ENCODE assay signal across 1 cellular context in the genomic region with DNA sequence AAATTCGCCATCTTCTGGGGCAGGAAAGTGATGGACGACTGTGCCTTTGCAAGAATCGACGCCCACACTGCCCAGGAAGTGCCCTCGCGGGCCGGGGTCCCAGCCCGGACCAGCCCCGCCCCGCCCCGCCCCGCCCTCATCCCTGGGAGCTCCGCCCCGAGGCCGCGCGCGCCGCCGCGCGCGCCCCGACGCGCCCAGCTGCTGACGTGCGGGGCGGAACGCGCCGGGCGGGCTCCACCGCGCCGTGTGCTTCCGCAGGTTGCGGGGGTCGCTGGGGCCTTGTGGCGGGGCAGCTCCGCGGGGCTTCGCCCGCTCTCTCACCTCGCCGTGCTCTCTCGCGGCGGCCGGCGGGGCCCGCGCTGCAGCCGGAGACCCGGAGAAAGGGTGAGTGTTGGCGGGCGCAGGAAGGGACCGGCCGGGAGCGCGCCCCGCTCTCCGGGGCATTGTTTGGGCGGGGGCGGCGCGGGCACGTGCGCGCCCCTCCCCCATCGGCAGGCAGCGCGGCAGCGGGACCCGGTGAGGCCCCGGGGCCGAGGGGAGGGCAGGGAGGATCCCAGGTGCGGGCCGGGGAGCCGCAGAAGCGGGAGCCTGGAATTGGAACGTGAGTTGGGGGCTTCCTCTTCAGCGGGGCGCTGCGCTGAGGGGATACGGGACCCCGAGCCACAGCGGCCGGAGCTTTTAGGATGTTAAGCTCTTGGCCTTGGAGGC.
A peak's percentile ranks its signal among the peaks of the same experiment; 100 is the strongest.
TF ChIP-seq lines count a peak whose summit lies in the region.

A gene (plus strand): TSS at position 188 of the 708 bp plus-strand sequence. CDS start 17,366 bp downstream, outside the sequence.

TF ChIP-seq in K562, 482 proteins besides CTCF, POLR2A, EP300 and RAD21 (continued from another document and continues in another):
- TF ChIP-seq, protein P1, sequence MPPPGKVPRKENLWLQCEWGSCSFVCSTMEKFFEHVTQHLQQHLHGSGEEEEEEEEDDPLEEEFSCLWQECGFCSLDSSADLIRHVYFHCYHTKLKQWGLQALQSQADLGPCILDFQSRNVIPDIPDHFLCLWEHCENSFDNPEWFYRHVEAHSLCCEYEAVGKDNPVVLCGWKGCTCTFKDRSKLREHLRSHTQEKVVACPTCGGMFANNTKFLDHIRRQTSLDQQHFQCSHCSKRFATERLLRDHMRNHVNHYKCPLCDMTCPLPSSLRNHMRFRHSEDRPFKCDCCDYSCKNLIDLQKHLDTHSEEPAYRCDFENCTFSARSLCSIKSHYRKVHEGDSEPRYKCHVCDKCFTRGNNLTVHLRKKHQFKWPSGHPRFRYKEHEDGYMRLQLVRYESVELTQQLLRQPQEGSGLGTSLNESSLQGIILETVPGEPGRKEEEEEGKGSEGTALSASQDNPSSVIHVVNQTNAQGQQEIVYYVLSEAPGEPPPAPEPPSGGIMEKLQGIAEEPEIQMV (tag; conservative IDR thresholded peaks at IDR 0.05; ENCODE audit: low read depth), result no peak
- TF ChIP-seq PHB2 (IDR thresholded peaks at IDR 0.05; ENCODE audit: low read depth), result no peak
- TF ChIP-seq ZFX (CRISPR knock-in tag; IDR thresholded peaks at IDR 0.05), result peak; percentile 67
- TF ChIP-seq TCF3 (CRISPR knock-in tag; IDR thresholded peaks at IDR 0.05), result no peak
- no peak for TF ChIP-seq SAFB2 (IDR thresholded peaks at IDR 0.05; ENCODE audit: borderline replicate concordance, low read depth, low read length, severe bottlenecking)
- TF ChIP-seq, protein P2, sequence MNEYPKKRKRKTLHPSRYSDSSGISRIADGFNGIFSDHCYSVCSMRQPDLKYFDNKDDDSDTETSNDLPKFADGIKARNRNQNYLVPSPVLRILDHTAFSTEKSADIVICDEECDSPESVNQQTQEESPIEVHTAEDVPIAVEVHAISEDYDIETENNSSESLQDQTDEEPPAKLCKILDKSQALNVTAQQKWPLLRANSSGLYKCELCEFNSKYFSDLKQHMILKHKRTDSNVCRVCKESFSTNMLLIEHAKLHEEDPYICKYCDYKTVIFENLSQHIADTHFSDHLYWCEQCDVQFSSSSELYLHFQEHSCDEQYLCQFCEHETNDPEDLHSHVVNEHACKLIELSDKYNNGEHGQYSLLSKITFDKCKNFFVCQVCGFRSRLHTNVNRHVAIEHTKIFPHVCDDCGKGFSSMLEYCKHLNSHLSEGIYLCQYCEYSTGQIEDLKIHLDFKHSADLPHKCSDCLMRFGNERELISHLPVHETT (CRISPR knock-in tag; conservative IDR thresholded peaks at IDR 0.05 in 1 of 2, IDR thresholded peaks at IDR 0.05 in 1 of 2), result peak in 1 of 2 experiments; percentile 72; a peak in 1 of 4 replicates
- no peak for TF ChIP-seq GABPA (tag; conservative IDR thresholded peaks at IDR 0.05; ENCODE audit: low read depth)
- TF ChIP-seq ZNF212 (CRISPR knock-in tag; IDR thresholded peaks at IDR 0.05), result no peak
- no peak for TF ChIP-seq ELF2 (CRISPR knock-in tag; IDR thresholded peaks at IDR 0.05)
- peak; percentile 76; the same call in 1 of the 2 replicates for TF ChIP-seq TGIF2 (CRISPR knock-in tag; IDR thresholded peaks at IDR 0.05)
- no peak for TF ChIP-seq WHSC1 (IDR thresholded peaks at IDR 0.05; ENCODE audit: low read length)
- no peak for TF ChIP-seq ZNF239 (CRISPR knock-in tag; IDR thresholded peaks at IDR 0.05)
- TF ChIP-seq NFIX (CRISPR knock-in tag; IDR thresholded peaks at IDR 0.05; ENCODE audit: low read depth), result no peak
- TF ChIP-seq TAF7 (tag; IDR thresholded peaks at IDR 0.05), result no peak
- TF ChIP-seq ZNF589 (CRISPR knock-in tag; IDR thresholded peaks at IDR 0.05; ENCODE audit: low read depth), result peak; percentile 74
- no peak for TF ChIP-seq RFX7 (CRISPR knock-in tag; IDR thresholded peaks at IDR 0.05)
- TF ChIP-seq CHD1 (IDR thresholded peaks at IDR 0.05; ENCODE audit: low read length), result no peak
- no peak for TF ChIP-seq ZNF445 (CRISPR knock-in tag; IDR thresholded peaks at IDR 0.05; ENCODE audit: low read depth)
- no peak for TF ChIP-seq RNF2 (IDR thresholded peaks at IDR 0.05)
- TF ChIP-seq SUPT5H (IDR thresholded peaks at IDR 0.05), result peak; percentile 58
- TF ChIP-seq ZNF24 (IDR thresholded peaks at IDR 0.05), result no peak
- TF ChIP-seq ZNF668 (CRISPR knock-in tag; IDR thresholded peaks at IDR 0.05), result 0 out of 2 replicates have a peak, but pooled peaks have one; percentile 14
- TF ChIP-seq ZNF57 (CRISPR knock-in tag; IDR thresholded peaks at IDR 0.05), result no peak
- TF ChIP-seq, protein P3, sequence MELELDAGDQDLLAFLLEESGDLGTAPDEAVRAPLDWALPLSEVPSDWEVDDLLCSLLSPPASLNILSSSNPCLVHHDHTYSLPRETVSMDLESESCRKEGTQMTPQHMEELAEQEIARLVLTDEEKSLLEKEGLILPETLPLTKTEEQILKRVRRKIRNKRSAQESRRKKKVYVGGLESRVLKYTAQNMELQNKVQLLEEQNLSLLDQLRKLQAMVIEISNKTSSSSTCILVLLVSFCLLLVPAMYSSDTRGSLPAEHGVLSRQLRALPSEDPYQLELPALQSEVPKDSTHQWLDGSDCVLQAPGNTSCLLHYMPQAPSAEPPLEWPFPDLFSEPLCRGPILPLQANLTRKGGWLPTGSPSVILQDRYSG (tag; conservative IDR thresholded peaks at IDR 0.05; ENCODE audit: low read depth), result no peak
- TF ChIP-seq SMARCA5 (IDR thresholded peaks at IDR 0.05), result no peak
- TF ChIP-seq CBFB (CRISPR knock-in tag; IDR thresholded peaks at IDR 0.05), result no peak
- TF ChIP-seq CBX2 (IDR thresholded peaks at IDR 0.05; ENCODE audit: insufficient read depth, low read length, poor library complexity, severe bottlenecking), result no peak
- TF ChIP-seq, protein P4, sequence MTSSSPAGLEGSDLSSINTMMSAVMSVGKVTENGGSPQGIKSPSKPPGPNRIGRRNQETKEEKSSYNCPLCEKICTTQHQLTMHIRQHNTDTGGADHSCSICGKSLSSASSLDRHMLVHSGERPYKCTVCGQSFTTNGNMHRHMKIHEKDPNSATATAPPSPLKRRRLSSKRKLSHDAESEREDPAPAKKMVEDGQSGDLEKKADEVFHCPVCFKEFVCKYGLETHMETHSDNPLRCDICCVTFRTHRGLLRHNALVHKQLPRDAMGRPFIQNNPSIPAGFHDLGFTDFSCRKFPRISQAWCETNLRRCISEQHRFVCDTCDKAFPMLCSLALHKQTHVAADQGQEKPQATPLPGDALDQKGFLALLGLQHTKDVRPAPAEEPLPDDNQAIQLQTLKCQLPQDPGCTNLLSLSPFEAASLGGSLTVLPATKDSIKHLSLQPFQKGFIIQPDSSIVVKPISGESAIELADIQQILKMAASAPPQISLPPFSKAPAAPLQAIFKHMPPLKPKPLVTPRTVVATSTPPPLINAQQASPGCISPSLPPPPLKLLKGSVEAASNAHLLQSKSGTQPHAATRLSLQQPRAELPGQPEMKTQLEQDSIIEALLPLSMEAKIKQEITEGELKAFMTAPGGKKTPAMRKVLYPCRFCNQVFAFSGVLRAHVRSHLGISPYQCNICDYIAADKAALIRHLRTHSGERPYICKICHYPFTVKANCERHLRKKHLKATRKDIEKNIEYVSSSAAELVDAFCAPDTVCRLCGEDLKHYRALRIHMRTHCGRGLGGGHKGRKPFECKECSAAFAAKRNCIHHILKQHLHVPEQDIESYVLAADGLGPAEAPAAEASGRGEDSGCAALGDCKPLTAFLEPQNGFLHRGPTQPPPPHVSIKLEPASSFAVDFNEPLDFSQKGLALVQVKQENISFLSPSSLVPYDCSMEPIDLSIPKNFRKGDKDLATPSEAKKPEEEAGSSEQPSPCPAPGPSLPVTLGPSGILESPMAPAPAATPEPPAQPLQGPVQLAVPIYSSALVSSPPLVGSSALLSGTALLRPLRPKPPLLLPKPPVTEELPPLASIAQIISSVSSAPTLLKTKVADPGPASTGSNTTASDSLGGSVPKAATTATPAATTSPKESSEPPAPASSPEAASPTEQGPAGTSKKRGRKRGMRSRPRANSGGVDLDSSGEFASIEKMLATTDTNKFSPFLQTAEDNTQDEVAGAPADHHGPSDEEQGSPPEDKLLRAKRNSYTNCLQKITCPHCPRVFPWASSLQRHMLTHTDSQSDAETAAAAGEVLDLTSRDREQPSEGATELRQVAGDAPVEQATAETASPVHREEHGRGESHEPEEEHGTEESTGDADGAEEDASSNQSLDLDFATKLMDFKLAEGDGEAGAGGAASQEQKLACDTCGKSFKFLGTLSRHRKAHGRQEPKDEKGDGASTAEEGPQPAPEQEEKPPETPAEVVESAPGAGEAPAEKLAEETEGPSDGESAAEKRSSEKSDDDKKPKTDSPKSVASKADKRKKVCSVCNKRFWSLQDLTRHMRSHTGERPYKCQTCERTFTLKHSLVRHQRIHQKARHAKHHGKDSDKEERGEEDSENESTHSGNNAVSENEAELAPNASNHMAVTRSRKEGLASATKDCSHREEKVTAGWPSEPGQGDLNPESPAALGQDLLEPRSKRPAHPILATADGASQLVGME (CRISPR knock-in tag; IDR thresholded peaks at IDR 0.05), result no peak
- no peak for TF ChIP-seq ZNF217 (CRISPR knock-in tag; IDR thresholded peaks at IDR 0.05)
- TF ChIP-seq SNIP1 (IDR thresholded peaks at IDR 0.05; ENCODE audit: low read depth), result no peak
- peak; percentile 72; the same call in 1 of the 2 replicates for TF ChIP-seq CBX1 (IDR thresholded peaks at IDR 0.05; ENCODE audit: low read depth)
- no peak for TF ChIP-seq STAT5B (CRISPR knock-in tag; IDR thresholded peaks at IDR 0.05)
- no peak for TF ChIP-seq CC2D1A (IDR thresholded peaks at IDR 0.05)
- TF ChIP-seq TFAM (CRISPR knock-in tag; conservative IDR thresholded peaks at IDR 0.05), result no peak
- TF ChIP-seq, protein P5, sequence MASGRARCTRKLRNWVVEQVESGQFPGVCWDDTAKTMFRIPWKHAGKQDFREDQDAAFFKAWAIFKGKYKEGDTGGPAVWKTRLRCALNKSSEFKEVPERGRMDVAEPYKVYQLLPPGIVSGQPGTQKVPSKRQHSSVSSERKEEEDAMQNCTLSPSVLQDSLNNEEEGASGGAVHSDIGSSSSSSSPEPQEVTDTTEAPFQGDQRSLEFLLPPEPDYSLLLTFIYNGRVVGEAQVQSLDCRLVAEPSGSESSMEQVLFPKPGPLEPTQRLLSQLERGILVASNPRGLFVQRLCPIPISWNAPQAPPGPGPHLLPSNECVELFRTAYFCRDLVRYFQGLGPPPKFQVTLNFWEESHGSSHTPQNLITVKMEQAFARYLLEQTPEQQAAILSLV (tag; IDR thresholded peaks at IDR 0.05), result no peak
- TF ChIP-seq RBBP5 (IDR thresholded peaks at IDR 0.05; ENCODE audit: borderline replicate concordance, insufficient read depth, low read length, poor library complexity, severe bottlenecking), result peak; percentile 92
- TF ChIP-seq COPS2 (conservative IDR thresholded peaks at IDR 0.05), result no peak
- no peak for TF ChIP-seq NCOA2 (IDR thresholded peaks at IDR 0.05; ENCODE audit: partially characterized antibody in 2 of 2)
- TF ChIP-seq ZNF583 (CRISPR knock-in tag; IDR thresholded peaks at IDR 0.05), result 0 out of 2 replicates have a peak, but pooled peaks have one; percentile 40
- TF ChIP-seq CHD2 (IDR thresholded peaks at IDR 0.05; ENCODE audit: low read depth, low read length), result no peak
- TF ChIP-seq TEAD1 (CRISPR knock-in tag; IDR thresholded peaks at IDR 0.05), result peak in 1 of 2 experiments; percentile 52; a peak in 1 of 4 replicates
- TF ChIP-seq, protein P6, sequence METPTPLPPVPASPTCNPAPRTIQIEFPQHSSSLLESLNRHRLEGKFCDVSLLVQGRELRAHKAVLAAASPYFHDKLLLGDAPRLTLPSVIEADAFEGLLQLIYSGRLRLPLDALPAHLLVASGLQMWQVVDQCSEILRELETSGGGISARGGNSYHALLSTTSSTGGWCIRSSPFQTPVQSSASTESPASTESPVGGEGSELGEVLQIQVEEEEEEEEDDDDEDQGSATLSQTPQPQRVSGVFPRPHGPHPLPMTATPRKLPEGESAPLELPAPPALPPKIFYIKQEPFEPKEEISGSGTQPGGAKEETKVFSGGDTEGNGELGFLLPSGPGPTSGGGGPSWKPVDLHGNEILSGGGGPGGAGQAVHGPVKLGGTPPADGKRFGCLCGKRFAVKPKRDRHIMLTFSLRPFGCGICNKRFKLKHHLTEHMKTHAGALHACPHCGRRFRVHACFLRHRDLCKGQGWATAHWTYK (CRISPR knock-in tag; IDR thresholded peaks at IDR 0.05), result no peak; the same call in 1 of the 2 replicates
- no peak for TF ChIP-seq HNRNPH1 (optimal IDR thresholded peaks at IDR 0.05; ENCODE audit: low read depth, low read length)
- no peak for TF ChIP-seq TCF7 (IDR thresholded peaks at IDR 0.05; ENCODE audit: borderline replicate concordance)
- TF ChIP-seq ESRRB (CRISPR knock-in tag; IDR thresholded peaks at IDR 0.05; ENCODE audit: borderline replicate concordance), result no peak
- TF ChIP-seq MECOM (CRISPR knock-in tag; IDR thresholded peaks at IDR 0.05), result no peak
- no peak for TF ChIP-seq FOXA3 (CRISPR knock-in tag; conservative IDR thresholded peaks at IDR 0.05 in 1 of 2, IDR thresholded peaks at IDR 0.05 in 1 of 2)
- TF ChIP-seq ILK (tag; IDR thresholded peaks at IDR 0.05; ENCODE audit: borderline replicate concordance, low read depth), result no peak
- no peak for TF ChIP-seq SMARCE1 (IDR thresholded peaks at IDR 0.05)
- no peak for TF ChIP-seq NCOA4 (IDR thresholded peaks at IDR 0.05; ENCODE audit: partially characterized antibody)
- TF ChIP-seq NCOR1 (IDR thresholded peaks at IDR 0.05), result peak; percentile 27; the same call in 1 of the 2 replicates
- TF ChIP-seq KLF6 (CRISPR knock-in tag; IDR thresholded peaks at IDR 0.05; ENCODE audit: borderline replicate concordance), result no peak
- no peak for TF ChIP-seq BCOR (IDR thresholded peaks at IDR 0.05)
- no peak for TF ChIP-seq DDX20 (tag; IDR thresholded peaks at IDR 0.05; ENCODE audit: low read depth)
- TF ChIP-seq, protein P7, sequence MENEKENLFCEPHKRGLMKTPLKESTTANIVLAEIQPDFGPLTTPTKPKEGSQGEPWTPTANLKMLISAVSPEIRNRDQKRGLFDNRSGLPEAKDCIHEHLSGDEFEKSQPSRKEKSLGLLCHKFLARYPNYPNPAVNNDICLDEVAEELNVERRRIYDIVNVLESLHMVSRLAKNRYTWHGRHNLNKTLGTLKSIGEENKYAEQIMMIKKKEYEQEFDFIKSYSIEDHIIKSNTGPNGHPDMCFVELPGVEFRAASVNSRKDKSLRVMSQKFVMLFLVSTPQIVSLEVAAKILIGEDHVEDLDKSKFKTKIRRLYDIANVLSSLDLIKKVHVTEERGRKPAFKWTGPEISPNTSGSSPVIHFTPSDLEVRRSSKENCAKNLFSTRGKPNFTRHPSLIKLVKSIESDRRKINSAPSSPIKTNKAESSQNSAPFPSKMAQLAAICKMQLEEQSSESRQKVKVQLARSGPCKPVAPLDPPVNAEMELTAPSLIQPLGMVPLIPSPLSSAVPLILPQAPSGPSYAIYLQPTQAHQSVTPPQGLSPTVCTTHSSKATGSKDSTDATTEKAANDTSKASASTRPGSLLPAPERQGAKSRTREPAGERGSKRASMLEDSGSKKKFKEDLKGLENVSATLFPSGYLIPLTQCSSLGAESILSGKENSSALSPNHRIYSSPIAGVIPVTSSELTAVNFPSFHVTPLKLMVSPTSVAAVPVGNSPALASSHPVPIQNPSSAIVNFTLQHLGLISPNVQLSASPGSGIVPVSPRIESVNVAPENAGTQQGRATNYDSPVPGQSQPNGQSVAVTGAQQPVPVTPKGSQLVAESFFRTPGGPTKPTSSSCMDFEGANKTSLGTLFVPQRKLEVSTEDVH (IDR thresholded peaks at IDR 0.05; ENCODE audit: low read depth, partially characterized antibody), result no peak
- TF ChIP-seq ZNF764 (CRISPR knock-in tag; IDR thresholded peaks at IDR 0.05; ENCODE audit: low read depth), result no peak
- 0 out of 2 replicates have a peak, but pooled peaks have one; percentile 24 for TF ChIP-seq ATF7 (IDR thresholded peaks at IDR 0.05)
- no peak for TF ChIP-seq MCM3 (IDR thresholded peaks at IDR 0.05)
- TF ChIP-seq ZNF274 (IDR thresholded peaks at IDR 0.05; ENCODE audit: borderline replicate concordance, low read depth, low read length), result no peak
- TF ChIP-seq FOXK2 (conservative IDR thresholded peaks at IDR 0.05 in 1 of 2, IDR thresholded peaks at IDR 0.05 in 1 of 2; ENCODE audit: low read depth in 2 of 2), result no peak
- no peak for TF ChIP-seq RBM34 (IDR thresholded peaks at IDR 0.05; ENCODE audit: borderline replicate concordance, insufficient read depth, low read length)
